19 cellular contexts compared by ENCODE assay signal in the genomic region with DNA sequence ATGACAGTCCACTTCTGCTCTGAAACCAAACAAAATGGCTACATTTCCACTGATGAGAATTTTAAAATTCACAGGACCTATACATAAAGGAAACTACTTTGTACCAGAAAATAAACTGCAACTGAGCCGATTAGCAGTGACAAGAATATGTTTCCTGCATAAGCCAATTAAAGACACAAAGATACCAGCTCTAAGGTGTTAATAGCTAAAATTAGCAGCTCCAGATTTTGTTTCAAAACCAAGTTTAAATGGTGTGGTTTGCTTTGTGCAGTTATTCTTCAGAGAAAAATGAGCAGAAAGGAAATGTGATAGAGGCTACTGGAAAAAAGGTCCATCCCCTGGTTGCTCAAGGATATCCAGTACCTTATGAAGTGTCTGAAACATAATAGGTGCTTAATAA.
"Had no signal": no experiment of that assay in that cellular context is flagged by ENCODE, and none has a peak within 500 bp of the region (broad histone marks: within the 10 kb centered on the region; RNA-seq: fewer than 3 reads in every experiment).

No MANE protein-coding gene starts in this region.

- H3K9me3 ChIP-seq: colonic mucosa, mucosa of descending colon, ovary, tibial artery, upper lobe of left lung, uterus had no signal

- H2AFZ ChIP-seq: hepatocyte had no signal

- ATAC-seq: mucosa of descending colon; naive thymus-derived CD8-positive, alpha-beta T cell; right cardiac atrium had no signal

- H3K4me1 ChIP-seq: colonic mucosa, tibial artery, upper lobe of left lung, uterus had no signal

- H3K36me3 ChIP-seq: colonic mucosa, ovary, uterus had no signal

- H3K79me2 ChIP-seq: hepatocyte had no signal

- H3K27me3 ChIP-seq: colonic mucosa, hepatocyte, ovary, tibial artery, upper lobe of left lung, uterus had no signal

- DNase-seq: colonic mucosa; dermis blood vessel endothelial cell; effector CD4-positive, alpha-beta T cell; endodermal cell; foreskin melanocyte; head of caudate nucleus; kidney glomerular epithelial cell; mesendoderm; mucosa of descending colon; naive thymus-derived CD8-positive, alpha-beta T cell; ovary; right cardiac atrium; small intestine; stimulated activated CD4-positive, alpha-beta T cell treated with anti-CD3 and anti-CD28 coated beads, Interleukin-12 subunit alpha, Interleukin-12 subunit beta, amount 100 ng/mL, for 4 hours; stimulated activated naive CD4-positive, alpha-beta T cell treated with Interleukin-2 at 50 U/mL for 16 hours; tibial artery; upper lobe of left lung; uterus had no signal

- H3K9me3 Mint-ChIP-seq: endodermal cell; naive thymus-derived CD8-positive, alpha-beta T cell had no signal

- H3K27ac Mint-ChIP-seq: endodermal cell; naive thymus-derived CD8-positive, alpha-beta T cell had no signal

- H3K4me2 ChIP-seq: hepatocyte had no signal

- H3K4me3 Mint-ChIP-seq: endodermal cell; naive thymus-derived CD8-positive, alpha-beta T cell had no signal

- H3K4me3 ChIP-seq: colonic mucosa, hepatocyte, mucosa of descending colon, ovary, tibial artery, upper lobe of left lung, uterus had no signal

- H3K27ac ChIP-seq: colonic mucosa, hepatocyte, ovary, tibial artery, upper lobe of left lung, uterus had no signal
